ENCODE assay signal across 9 cellular contexts in genomic region chr1:196608401-196609113, GRCh38. TPM values are rescaled to one million over a fixed set of nuclear protein-coding genes. Genes with fewer than 3 reads are reported as not detected.
DNase-seq lines count a peak whose midpoint lies in the region; ATAC-seq, FAIRE-seq and TF ChIP-seq lines count a peak whose summit lies in the region.
"Had no signal": no experiment of that assay in that cellular context is flagged by ENCODE, and none has a peak within 500 bp of the region (broad histone marks: within the 10 kb centered on the region; RNA-seq: fewer than 3 reads in every experiment).

TSS of gene KCNT2 (minus strand) at chr1:196608440. CDS start at chr1:196608309, 131 bp downstream.

- H3K27ac ChIP-seq in Peyer's patch (peak within 1 kb of the TSS; percentile 40 to 71 (median 58)), H1 (ENCODE audit: low read depth, low read length) (peak within 1 kb of the TSS; percentile 85), temporal lobe (ENCODE audit: low read depth, low read length) (peak within 1 kb of the TSS; percentile 36)

- peak within 1 kb of the TSS; percentile 23; the same call in 1 of the 2 replicates for H2BK15ac ChIP-seq in H1 (ENCODE audit: low read length)

- no peak within 1 kb of the TSS for H2BK20ac ChIP-seq in H1 (ENCODE audit: low read length)

- no peaks in the 10 kb centered on the region for H3K9me3 ChIP-seq in Peyer's patch
- no peaks in the 10 kb centered on the region for H3K9me3 ChIP-seq in H1 (ENCODE audit: insufficient read depth in 2 of 2, low read depth in 1 of 2, low read length in 1 of 2)

- peak within 1 kb of the TSS; percentile 82 to 85 for H3K4me2 ChIP-seq in H1 (ENCODE audit: insufficient read depth in 1 of 2, low read depth in 2 of 2, low read length in 2 of 2)

- CTCF ChIA-PET in H1 (lab: Charles Lee; ENCODE audit: partially characterized antibody), result interaction anchor here (0.6 to 1.3 kb wide), 7 partner anchors 9 to 590 kb away, joined by 3 to 5 read pairs (median 3); no protein-coding TSS in a partner anchor

- H3K14ac ChIP-seq in H1 (ENCODE audit: insufficient read length), result no peak within 1 kb of the TSS

- H3K4ac ChIP-seq in H1 (replicated peaks; ENCODE audit: insufficient read length, low read depth, low read length), result peak within 1 kb of the TSS; percentile 12

- peak in 1 of 2 experiments; percentile 2; a peak in 1 of 3 replicates for TF ChIP-seq EP300 in H1 (IDR thresholded peaks at IDR 0.05; ENCODE audit: borderline replicate concordance in 1 of 2, low read depth in 2 of 2, low read length in 2 of 2)

- no peak within 1 kb of the TSS; the same call in 1 of the 2 replicates for H2AK5ac ChIP-seq in H1 (ENCODE audit: low read depth, low read length)

- H3K18ac ChIP-seq in H1 (ENCODE audit: extremely low read depth, low read length), result peak within 1 kb of the TSS; percentile 96

- peak within 1 kb of the TSS; percentile 95; the same call in 1 of the 2 replicates for H2BK12ac ChIP-seq in H1 (ENCODE audit: low read depth, low read length)

- H2BK5ac ChIP-seq in H1 (ENCODE audit: low read depth, low read length), result peak within 1 kb of the TSS; percentile 99

- peak within 1 kb of the TSS; percentile 81 for H4K91ac ChIP-seq in H1 (replicated peaks; ENCODE audit: insufficient read length, low read length)

- ATAC-seq in HG02678 (IDR thresholded peaks at IDR 0.05; ENCODE audit: unreplicated experiment) (peak; percentile 47), GM18858 (IDR thresholded peaks at IDR 0.05; ENCODE audit: unreplicated experiment) (no peak)

- H3K79me2 ChIP-seq in H1 (ENCODE audit: control insufficient read depth in 1 of 2, insufficient read depth in 2 of 2, low read length in 2 of 2), result peaks cover 0 to 44% of the 10 kb centered on the region in 2 experiments; a peak in 3 of 4 replicates

- no peaks in the 10 kb centered on the region for H3K4me1 ChIP-seq in Peyer's patch
- H3K4me1 ChIP-seq in H1 (replicated peaks in 1 of 4; ENCODE audit: control insufficient read depth in 3 of 4, insufficient read depth in 4 of 4, low read length in 3 of 4), result peaks cover 0 to 10% (median 8%) of the 10 kb centered on the region in 4 experiments; a peak in 5 of 7 replicates

- peak within 1 kb of the TSS; percentile 26 to 54 (median 40) for H3K4me3 ChIP-seq in Peyer's patch
- peak within 1 kb of the TSS; percentile 51 to 98 (median 88) for H3K4me3 ChIP-seq in H1 (ENCODE audit: extremely low read depth in 1 of 4, insufficient read depth in 2 of 4, low read depth in 3 of 4, low read length in 4 of 4)
- peak within 1 kb of the TSS; percentile 41 for H3K4me3 ChIP-seq in lower leg skin (ENCODE audit: low read depth, poor library complexity, severe bottlenecking)

- peak within 1 kb of the TSS; percentile 76 for H2BK120ac ChIP-seq in H1 (replicated peaks; ENCODE audit: low read depth, low read length)

- intact Hi-C loops in lower leg skin (cut with DNase I; ENCODE audit: low total_unique reads), result no loop called here

- H4K8ac ChIP-seq in H1 (ENCODE audit: extremely low read depth, insufficient read depth, low read length), result peak within 1 kb of the TSS; percentile 82; the same call in 1 of the 2 replicates

- TF ChIP-seq POLR2A in Peyer's patch (IDR thresholded peaks at IDR 0.05) (no peak), H1 (IDR thresholded peaks at IDR 0.05; ENCODE audit: control extremely low read depth in 1 of 2, low read depth in 2 of 2, low read length in 2 of 2) (peak; percentile 83 to 99), lower leg skin (IDR thresholded peaks at IDR 0.05) (no peak)

- no peak for TF ChIP-seq CTCF in Peyer's patch (IDR thresholded peaks at IDR 0.05)
- TF ChIP-seq CTCF in H1 (IDR thresholded peaks at IDR 0.05; ENCODE audit: control extremely low read depth in 1 of 3, insufficient read depth in 1 of 3, low read depth in 1 of 3, low read length in 3 of 3), result no peak
- no peak for TF ChIP-seq CTCF in lower leg skin (IDR thresholded peaks at IDR 0.05)

- H4K20me1 ChIP-seq in H1 (replicated peaks in 1 of 2; ENCODE audit: control insufficient read depth in 1 of 2, insufficient read depth in 2 of 2, low read length in 2 of 2), result no peaks in the 10 kb centered on the region

- peak within 1 kb of the TSS; percentile 99 for H4K5ac ChIP-seq in H1 (ENCODE audit: insufficient read length, low read depth, low read length)

- H3K23ac ChIP-seq in H1 (ENCODE audit: insufficient read length), result peak within 1 kb of the TSS; percentile 86

- TF ChIP-seq RAD21 in H1 (IDR thresholded peaks at IDR 0.05 in 1 of 2, conservative IDR thresholded peaks at IDR 0.05 in 1 of 2; ENCODE audit: low read depth in 2 of 2, low read length in 2 of 2), result peak in 1 of 2 experiments; percentile 21; a peak in 2 of 4 replicates

- POLR2A ChIA-PET in H1 (lab: Charles Lee; ENCODE audit: partially characterized antibody), result interaction anchor here (0.7 to 3.1 kb wide), 37 partner anchors 8 to 1547 kb away, joined by 3 to 18 read pairs (median 5); partner anchors contain the start of gene CFH

- H3K23me2 ChIP-seq in H1 (ENCODE audit: low read depth, low read length), result peaks cover 6% of the 10 kb centered on the region; the same call in 1 of the 2 replicates

- no peak for FAIRE-seq in H1 (lab: Jason Lieb, UNC)
- FAIRE-seq: endometrium had no signal

- H3K36me3 ChIP-seq in Peyer's patch, result no peaks in the 10 kb centered on the region
- H3K36me3 ChIP-seq in H1 (ENCODE audit: control insufficient read depth in 2 of 4, insufficient read depth in 4 of 4, low read length in 3 of 4), result no peaks in the 10 kb centered on the region

- H3K9ac ChIP-seq in H1 (replicated peaks in 1 of 4; ENCODE audit: extremely low read depth in 1 of 4, low read depth in 3 of 4, low read length in 3 of 4), result peak within 1 kb of the TSS; percentile 75 to 99 (median 82)

- H2AFZ ChIP-seq in H1 (ENCODE audit: low read length), result peak within 1 kb of the TSS; percentile 95

- no peaks in the 10 kb centered on the region for H3K79me1 ChIP-seq in H1 (ENCODE audit: low read depth, low read length)

- no peaks in the 10 kb centered on the region for H3K27me3 ChIP-seq in Peyer's patch
- H3K27me3 ChIP-seq in H1 (replicated peaks in 1 of 4; ENCODE audit: control insufficient read depth in 3 of 4, extremely low read depth in 1 of 4, insufficient read depth in 3 of 4, low read length in 3 of 4), result no peaks in the 10 kb centered on the region

- H3K56ac ChIP-seq in H1 (replicated peaks; ENCODE audit: insufficient read length, low read depth, low read length), result peak within 1 kb of the TSS; percentile 91

- 2% methylated on average over 33 of the region's 37 CpGs; no CpG with 5 or more reads in 1 of the 2 experiments for WGBS in H1 (ENCODE audit: extremely low coverage in 1 of 2, insufficient coverage in 1 of 2, insufficient read length in 1 of 2, insufficient replicate concordance in 2 of 2, low coverage in 1 of 2, low lambda C conversion rate in 2 of 2, missing lambda C conversion rate in 1 of 2), 2 experiments
- WGBS in lower leg skin, 2 donors, result 2 to 3% methylated on average over 30 to 34 of the region's 37 CpGs

- DNase-seq in AG20443 (ENCODE audit: low spot score), result peak; percentile 46
- DNase-seq in Peyer's patch, result peak in 2 of 3 donors; percentile 52 to 58
- DNase-seq in H1 (ENCODE audit: low read depth in 1 of 2, low spot score in 2 of 2), result peak; percentile 93 to 94
- peak; percentile 37 to 91 for DNase-seq in lower leg skin (ENCODE audit: low spot score in 2 of 2)
- DNase-seq in effector CD8-positive, alpha-beta T cell (lab: John Stamatoyannopoulos, UW), result no peak

TF ChIP-seq in H1, 55 proteins besides CTCF, POLR2A, EP300 and RAD21 (continues in another document):
- peak; percentile 54; the same call in 1 of the 2 replicates for TF ChIP-seq SP1 (IDR thresholded peaks at IDR 0.05; ENCODE audit: low read depth, low read length)
- TF ChIP-seq MAFK (IDR thresholded peaks at IDR 0.05; ENCODE audit: low read depth, low read length), result no peak
- TF ChIP-seq CHD1 (IDR thresholded peaks at IDR 0.05; ENCODE audit: low read depth, low read length), result peak; percentile 64
- peak; percentile 92 for TF ChIP-seq TBP (IDR thresholded peaks at IDR 0.05; ENCODE audit: low read depth, low read length)
- peak; percentile 52 to 54; a peak in 1 of 4 replicates for TF ChIP-seq SIN3A (conservative IDR thresholded peaks at IDR 0.05 in 1 of 2, IDR thresholded peaks at IDR 0.05 in 1 of 2; ENCODE audit: low read depth in 1 of 2, low read length in 2 of 2)
- TF ChIP-seq HDAC6 (IDR thresholded peaks at IDR 0.05; ENCODE audit: low read depth, low read length), result no peak
- TF ChIP-seq PHF8 (conservative IDR thresholded peaks at IDR 0.05; ENCODE audit: low read depth, low read length), result peak; percentile 94
- TF ChIP-seq YY1 (IDR thresholded peaks at IDR 0.05; ENCODE audit: low read depth, low read length), result peak; percentile 49
- TF ChIP-seq KDM1A (IDR thresholded peaks at IDR 0.05; ENCODE audit: borderline replicate concordance, low read length), result peak; percentile 21; the same call in 1 of the 2 replicates
- TF ChIP-seq RBBP5 (IDR thresholded peaks at IDR 0.05; ENCODE audit: borderline replicate concordance, low read depth, low read length), result peak; percentile 98
- TF ChIP-seq SUZ12 (IDR thresholded peaks at IDR 0.05; ENCODE audit: low read length), result no peak
- TF ChIP-seq BRCA1 (IDR thresholded peaks at IDR 0.05; ENCODE audit: low read depth, low read length), result no peak

RNA-seq across cellular contexts. Expression of gene KCNT2, which starts in this region (rescaled TPM):
- total RNA-seq in Peyer's patch (1 to 10 TPM in 3 of 4 donors, under 1 TPM in 1; 0.18 to 3.3 (median 2.0) TPM), lower leg skin (under 1 TPM; 0.34 to 0.97 (median 0.79) TPM), temporal lobe (26.6 TPM)
- total RNA-seq in H1 (2021; fragmentation: NEBNext Ultra II Directional; extraction: Animal tissue kit (Norgen Biotek cat#: 25700)), result 9.3 and 10.2 TPM in 2 replicates
- 2.3 TPM in 2 replicates for polyA plus RNA-seq in H1 (2011; rRNA removed)
- polyA plus RNA-seq in H1 (2011; cell fraction: cytosol; rRNA removed), result 3.2 TPM
- polyA plus RNA-seq in H1 (2011; cell fraction: nucleus; rRNA removed), result 7.5 TPM
- 2.7 to 5.4 TPM (median 3.9 TPM) in 4 replicates for polyA plus RNA-seq in H1 (2012, experiment 1 of 2)
- polyA plus RNA-seq in H1 (2012, experiment 2 of 2), result 0.41 TPM
- polyA plus RNA-seq in H1 (2013, experiment 1 of 2), result 5.4 TPM
- polyA plus RNA-seq in H1 (2013, experiment 2 of 2), result 5.1 TPM
- 24.3 and 25.2 TPM in 2 replicates for polyA minus RNA-seq in H1 (2011; rRNA and poly(A)+ RNA removed)
- polyA minus RNA-seq in H1 (2011; cell fraction: cytosol; rRNA and poly(A)+ RNA removed), result 9.8 TPM
- polyA minus RNA-seq in H1 (2011; cell fraction: nucleus; rRNA and poly(A)+ RNA removed), result 127 TPM

Comparison
In these comparisons a context has a peak if more than half of its experiments do, and no peak if none do; other contexts are left out.
1. Peak in DNase-seq and H3K4me3 ChIP-seq in lower leg skin; RNA of the gene not detected or under 1 TPM.
2. POLR2A ChIP-seq: peak in H1 (2 of 2); none in Peyer's patch (0 of 2) and lower leg skin (0 of 2).
3. Peak in every context shown above with its lines, with median percentiles within 50 percentile points of each other: H3K27ac ChIP-seq and H3K4me3 ChIP-seq.